11 cellular contexts compared by ENCODE assay signal in genomic region chr4:47915378-47915777, GRCh38. TPM values are rescaled to one million over a fixed set of nuclear protein-coding genes. Genes with fewer than 3 reads are reported as not detected.
A peak's percentile ranks its signal among the peaks of the same experiment; 100 is the strongest.
DNase-seq lines count a peak whose midpoint lies in the region; ATAC-seq lines count a peak whose summit lies in the region.
"Had no signal": no experiment of that assay in that cellular context is flagged by ENCODE, and none has a peak within 500 bp of the region (broad histone marks: within the 10 kb centered on the region; RNA-seq: fewer than 3 reads in every experiment).

No MANE protein-coding gene starts in this region.

- ATAC-seq in T-helper 17 cell = no peak
- ATAC-seq in stimulated activated naive CD8-positive, alpha-beta T cell treated with anti-CD3 and anti-CD28 coated beads, Interleukin-15, amount 100 ng/mL, for 72 hours = no peak
- ATAC-seq in HG02642 (IDR thresholded peaks at IDR 0.05; ENCODE audit: poor library complexity, unreplicated experiment) = no peak
- ATAC-seq in HG02798 (IDR thresholded peaks at IDR 0.05; ENCODE audit: poor library complexity, unreplicated experiment) = no peak
- no peak for ATAC-seq in HG02588 (IDR thresholded peaks at IDR 0.05; ENCODE audit: unreplicated experiment)

- peaks cover 7% of the 10 kb centered on the region for H3K27me3 ChIP-seq in iPS-18a (ENCODE audit: control insufficient read depth, insufficient read depth, low read length)
- H3K27me3 ChIP-seq: cardiac muscle cell had no signal

- H3K27ac ChIP-seq in iPS-18a (ENCODE audit: low read length) = no peak overlapping the region
- H3K27ac ChIP-seq: cardiac muscle cell had no signal

- H3K27me3 Mint-ChIP-seq in activated naive CD4-positive, alpha-beta T cell treated with anti-CD3 and anti-CD28 coated beads for 36 hours (ENCODE audit: low read depth) = no peaks in the 10 kb centered on the region
- H3K27me3 Mint-ChIP-seq in T-helper 17 cell = peaks cover 5% of the 10 kb centered on the region
- peaks cover 7% of the 10 kb centered on the region for H3K27me3 Mint-ChIP-seq in stimulated activated naive CD8-positive, alpha-beta T cell treated with anti-CD3 and anti-CD28 coated beads, Interleukin-15, amount 100 ng/mL, for 72 hours

- intact Hi-C loops in activated naive CD4-positive, alpha-beta T cell treated with anti-CD3 and anti-CD28 coated beads for 36 hours (cut with micrococcal nuclease) = loop anchor here (2.0 kb wide), 1 partner anchor 915 kb away; the partner anchor contains the start of gene OCIAD1

- H3K9me3 Mint-ChIP-seq in activated naive CD4-positive, alpha-beta T cell treated with anti-CD3 and anti-CD28 coated beads for 36 hours = peaks cover 10% of the 10 kb centered on the region
- H3K9me3 Mint-ChIP-seq in stimulated activated naive CD8-positive, alpha-beta T cell treated with anti-CD3 and anti-CD28 coated beads, Interleukin-15, amount 100 ng/mL, for 72 hours = peaks cover 0 to 16% of the 10 kb centered on the region in 2 donors

- H3K9ac ChIP-seq in iPS-18a (ENCODE audit: low read length) = peak overlapping the region; percentile 66

- peak overlapping the region; percentile 92 for H3K4me3 ChIP-seq in iPS-18a (ENCODE audit: low read length)

- H3K9me3 ChIP-seq in T-helper 17 cell (ENCODE audit: control insufficient read depth, low read length, poor library complexity, severe bottlenecking) = no peaks in the 10 kb centered on the region
- H3K9me3 ChIP-seq in iPS-18a (ENCODE audit: control insufficient read depth, low read depth, low read length) = no peaks in the 10 kb centered on the region

- no peak overlapping the region for H3K27ac Mint-ChIP-seq in activated naive CD4-positive, alpha-beta T cell treated with anti-CD3 and anti-CD28 coated beads for 36 hours
- no peak overlapping the region for H3K27ac Mint-ChIP-seq in T-helper 17 cell
- H3K27ac Mint-ChIP-seq in stimulated activated naive CD8-positive, alpha-beta T cell treated with anti-CD3 and anti-CD28 coated beads, Interleukin-15, amount 100 ng/mL, for 72 hours = no peak overlapping the region

- peaks cover 12% of the 10 kb centered on the region for H3K36me3 ChIP-seq in iPS-18a (ENCODE audit: control insufficient read depth, low read depth, low read length)

- CTCF ChIA-PET in activated naive CD4-positive, alpha-beta T cell treated with anti-CD3 and anti-CD28 coated beads for 36 hours (lab: Charles Lee) = interaction anchor here (3.1 kb wide), 1 partner anchor 18 kb away, joined by 9 read pairs; no protein-coding TSS in a partner anchor

- H3K36me3 Mint-ChIP-seq in activated naive CD4-positive, alpha-beta T cell treated with anti-CD3 and anti-CD28 coated beads for 36 hours (ENCODE audit: low read depth) = peaks cover 16% of the 10 kb centered on the region
- H3K36me3 Mint-ChIP-seq in T-helper 17 cell (ENCODE audit: low read depth) = peaks cover 13% of the 10 kb centered on the region

- peaks cover 28% of the 10 kb centered on the region for H3K4me1 Mint-ChIP-seq in activated naive CD4-positive, alpha-beta T cell treated with anti-CD3 and anti-CD28 coated beads for 36 hours (ENCODE audit: low read depth)
- H3K4me1 Mint-ChIP-seq in T-helper 17 cell = peaks cover 19% of the 10 kb centered on the region
- peaks cover 35% of the 10 kb centered on the region for H3K4me1 Mint-ChIP-seq in stimulated activated naive CD8-positive, alpha-beta T cell treated with anti-CD3 and anti-CD28 coated beads, Interleukin-15, amount 100 ng/mL, for 72 hours

- peaks cover 7% of the 10 kb centered on the region for H3K4me1 ChIP-seq in iPS-18a (ENCODE audit: control insufficient read depth, low read depth, low read length)

- no peak for DNase-seq in activated naive CD4-positive, alpha-beta T cell treated with anti-CD3 and anti-CD28 coated beads for 36 hours
- DNase-seq in activated naive CD4-positive, alpha-beta T cell treated with Interleukin-2 at 50 U/mL for 16 hours = no peak
- DNase-seq in T-helper 17 cell = no peak
- no peak for DNase-seq in stimulated activated naive CD8-positive, alpha-beta T cell treated with anti-CD3 and anti-CD28 coated beads, Interleukin-15, amount 100 ng/mL, for 72 hours
- DNase-seq: activated CD4-positive, alpha-beta T cell treated with anti-CD3 and anti-CD28 coated beads for 48 hours; NCI-H1694 had no signal

- peak overlapping the region; percentile 90 for H3K4me3 Mint-ChIP-seq in activated naive CD4-positive, alpha-beta T cell treated with anti-CD3 and anti-CD28 coated beads for 36 hours
- peak overlapping the region; percentile 98 for H3K4me3 Mint-ChIP-seq in T-helper 17 cell
- H3K4me3 Mint-ChIP-seq in stimulated activated naive CD8-positive, alpha-beta T cell treated with anti-CD3 and anti-CD28 coated beads, Interleukin-15, amount 100 ng/mL, for 72 hours = peak overlapping the region; percentile 93 to 95

RNA-seq across cellular contexts. Expression of gene NFXL1, which starts 1.0 kb away (rescaled TPM):
- total RNA-seq in activated naive CD4-positive, alpha-beta T cell treated with anti-CD3 and anti-CD28 coated beads for 36 hours = 10 to 100 TPM; 10.4 to 11.4 TPM
- total RNA-seq in T-helper 17 cell = 10 to 100 TPM; 11.0 to 12.2 TPM
